ENCODE assay signal across 1 cellular context in genomic region chr9:34995288-34996060, GRCh38.
TF ChIP-seq lines count a peak whose summit lies in the region.

No MANE protein-coding gene starts in this region.

TF ChIP-seq in K562, 482 proteins besides CTCF, POLR2A, EP300 and RAD21 (continues in another document):
- no peak for TF ChIP-seq ZNF764 (CRISPR knock-in tag; IDR thresholded peaks at IDR 0.05; ENCODE audit: low read depth)
- TF ChIP-seq TCF7L2 (IDR thresholded peaks at IDR 0.05; ENCODE audit: low read depth, low read length): no peak
- TF ChIP-seq SMARCB1 (IDR thresholded peaks at IDR 0.05; ENCODE audit: insufficient read length, low read depth): no peak
- no peak for TF ChIP-seq TCFL5 (CRISPR knock-in tag; conservative IDR thresholded peaks at IDR 0.05)
- no peak for TF ChIP-seq HNRNPH1 (optimal IDR thresholded peaks at IDR 0.05; ENCODE audit: low read depth, low read length)
- TF ChIP-seq ZMIZ1 (IDR thresholded peaks at IDR 0.05; ENCODE audit: low read depth in 2 of 2, low read length in 2 of 2): no peak
- TF ChIP-seq SOX6 (IDR thresholded peaks at IDR 0.05): peak; percentile 38; the same call in 1 of the 2 replicates
- TF ChIP-seq FOSL1 (tag; conservative IDR thresholded peaks at IDR 0.05): peak; percentile 68; the same call in 1 of the 2 replicates
- TF ChIP-seq CHD4 (IDR thresholded peaks at IDR 0.05; ENCODE audit: insufficient read depth, insufficient replicate concordance, low read depth, low read length, poor library complexity, severe bottlenecking): no peak
- TF ChIP-seq CREM (IDR thresholded peaks at IDR 0.05; ENCODE audit: low read depth): no peak; the same call in 1 of the 2 replicates
- TF ChIP-seq RBFOX2 (IDR thresholded peaks at IDR 0.05; ENCODE audit: low read depth, low read length): no peak
- no peak for TF ChIP-seq FOXA3 (CRISPR knock-in tag; conservative IDR thresholded peaks at IDR 0.05 in 1 of 2, IDR thresholded peaks at IDR 0.05 in 1 of 2)
- TF ChIP-seq RREB1 (CRISPR knock-in tag; IDR thresholded peaks at IDR 0.05): no peak
- no peak for TF ChIP-seq PKNOX1 (IDR thresholded peaks at IDR 0.05)
- TF ChIP-seq PTTG1 (tag; IDR thresholded peaks at IDR 0.05; ENCODE audit: low read depth): no peak
- TF ChIP-seq ZNF311 (CRISPR knock-in tag; IDR thresholded peaks at IDR 0.05): no peak
- no peak for TF ChIP-seq ZNF512 (tag; IDR thresholded peaks at IDR 0.05)
- TF ChIP-seq ZNF280B (CRISPR knock-in tag; IDR thresholded peaks at IDR 0.05): no peak
- no peak for TF ChIP-seq TCF7 (IDR thresholded peaks at IDR 0.05; ENCODE audit: borderline replicate concordance)
- TF ChIP-seq HMBOX1 (IDR thresholded peaks at IDR 0.05): peak; percentile 61
- no peak for TF ChIP-seq BRCA1 (IDR thresholded peaks at IDR 0.05)
- TF ChIP-seq BRCA1 (CRISPR knock-in tag; IDR thresholded peaks at IDR 0.05): no peak
- no peak for TF ChIP-seq EGR1 (conservative IDR thresholded peaks at IDR 0.05)
- no peak for TF ChIP-seq ZBTB1 (CRISPR knock-in tag; IDR thresholded peaks at IDR 0.05; ENCODE audit: borderline replicate concordance, low read depth)
- TF ChIP-seq CREB5 (CRISPR knock-in tag; IDR thresholded peaks at IDR 0.05): no peak
- TF ChIP-seq TFE3 (CRISPR knock-in tag; IDR thresholded peaks at IDR 0.05): no peak
- no peak for TF ChIP-seq SIRT6 (IDR thresholded peaks at IDR 0.05; ENCODE audit: low read depth, low read length)
- TF ChIP-seq FOXP1 (CRISPR knock-in tag; IDR thresholded peaks at IDR 0.05): no peak
- no peak for TF ChIP-seq GTF2A2 (tag; IDR thresholded peaks at IDR 0.05)
- TF ChIP-seq ZBTB17 (CRISPR knock-in tag; IDR thresholded peaks at IDR 0.05): no peak
- no peak for TF ChIP-seq ZNF586 (CRISPR knock-in tag; conservative IDR thresholded peaks at IDR 0.05)
- TF ChIP-seq HMGXB4 (CRISPR knock-in tag; IDR thresholded peaks at IDR 0.05): no peak
- TF ChIP-seq TEAD4 (IDR thresholded peaks at IDR 0.05; ENCODE audit: low read length): peak; percentile 21; the same call in 1 of the 2 replicates
- no peak for TF ChIP-seq TEAD4 (CRISPR knock-in tag; IDR thresholded peaks at IDR 0.05; ENCODE audit: borderline replicate concordance)
- TF ChIP-seq NFATC3 (IDR thresholded peaks at IDR 0.05): no peak
- TF ChIP-seq SMC3 (conservative IDR thresholded peaks at IDR 0.05; ENCODE audit: insufficient read depth, low read depth, low read length): no peak
- TF ChIP-seq LEF1 (IDR thresholded peaks at IDR 0.05): 0 out of 2 replicates have a peak, but pooled peaks have one; percentile 39
- no peak for TF ChIP-seq UBTF (IDR thresholded peaks at IDR 0.05; ENCODE audit: borderline replicate concordance in 1 of 2, low read depth in 2 of 2, low read length in 2 of 2)
